Comparison of ENCODE assay signal across 1 cellular context in genomic region chr7:130947792-130948580, GRCh38.
A peak's percentile ranks its signal among the peaks of the same experiment; 100 is the strongest.
TF ChIP-seq lines count a peak whose summit lies in the region.

No MANE protein-coding gene starts in this region.

TF ChIP-seq in K562, 482 proteins besides CTCF, POLR2A, EP300 and RAD21 (continued from another document):
- TF ChIP-seq BRCA1 (IDR thresholded peaks at IDR 0.05) = no peak
- TF ChIP-seq BRCA1 (CRISPR knock-in tag; IDR thresholded peaks at IDR 0.05) = no peak
- no peak for TF ChIP-seq FOXP1 (CRISPR knock-in tag; IDR thresholded peaks at IDR 0.05)
- TF ChIP-seq ZNF384 (IDR thresholded peaks at IDR 0.05; ENCODE audit: low read depth, low read length) = peak; percentile 71
- TF ChIP-seq, protein P1, sequence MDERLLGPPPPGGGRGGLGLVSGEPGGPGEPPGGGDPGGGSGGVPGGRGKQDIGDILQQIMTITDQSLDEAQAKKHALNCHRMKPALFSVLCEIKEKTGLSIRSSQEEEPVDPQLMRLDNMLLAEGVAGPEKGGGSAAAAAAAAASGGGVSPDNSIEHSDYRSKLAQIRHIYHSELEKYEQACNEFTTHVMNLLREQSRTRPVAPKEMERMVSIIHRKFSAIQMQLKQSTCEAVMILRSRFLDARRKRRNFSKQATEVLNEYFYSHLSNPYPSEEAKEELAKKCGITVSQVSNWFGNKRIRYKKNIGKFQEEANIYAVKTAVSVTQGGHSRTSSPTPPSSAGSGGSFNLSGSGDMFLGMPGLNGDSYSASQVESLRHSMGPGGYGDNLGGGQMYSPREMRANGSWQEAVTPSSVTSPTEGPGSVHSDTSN (CRISPR knock-in tag; IDR thresholded peaks at IDR 0.05; ENCODE audit: low read depth) = no peak
- TF ChIP-seq, protein P1 (tag; conservative IDR thresholded peaks at IDR 0.05; ENCODE audit: low read depth) = peak; percentile 72
- TF ChIP-seq ZKSCAN8 (CRISPR knock-in tag; IDR thresholded peaks at IDR 0.05) = peak; percentile 62; the same call in 1 of the 2 replicates
